In the genomic region with DNA sequence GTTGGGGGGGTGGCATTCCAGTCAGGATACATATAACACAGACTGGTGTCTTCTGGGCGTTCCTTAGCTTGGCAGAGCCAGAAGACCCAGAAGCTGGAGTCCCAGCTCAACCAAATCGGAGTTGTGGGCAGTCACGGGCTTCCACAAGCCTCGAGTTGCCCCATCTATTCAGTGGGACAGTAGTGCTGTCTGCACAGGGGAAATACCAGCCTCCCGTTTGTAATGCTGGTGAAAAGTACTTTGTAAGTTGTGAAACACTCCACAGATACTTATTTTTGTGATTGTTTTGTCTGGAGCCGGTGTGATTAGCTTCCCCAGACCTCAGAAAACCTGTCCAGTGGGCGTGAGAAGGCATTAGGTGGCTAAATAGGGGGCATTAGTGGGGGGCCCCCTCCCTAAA, we compare ENCODE assay signal across 8 cellular contexts. TPM values are rescaled to one million over a fixed set of nuclear protein-coding genes. Genes with fewer than 3 reads are reported as not detected.
DNase-seq lines count a peak whose midpoint lies in the region; ATAC-seq and TF ChIP-seq lines count a peak whose summit lies in the region.

No MANE protein-coding gene starts in this region.

- H3K27ac ChIP-seq in muscle layer of duodenum (ENCODE audit: low read length): peak overlapping the region; percentile 66

- peak overlapping the region; percentile 92 to 98 (median 96) for H3K27ac Mint-ChIP-seq in CD14-positive monocyte
- H3K27ac Mint-ChIP-seq in activated naive CD4-positive, alpha-beta T cell treated with anti-CD3 and anti-CD28 coated beads, Interleukin-2, amount 50 U/mL, for 72 hours: peak overlapping the region; percentile 89 to 95

- H3K4me3 Mint-ChIP-seq in CD14-positive monocyte: peak overlapping the region; percentile 70 to 71

- H3K27me3 ChIP-seq in muscle layer of duodenum (ENCODE audit: low read depth, low read length): no peaks in the 10 kb centered on the region

- peaks cover 23 to 42% of the 10 kb centered on the region in 2 donors for H3K36me3 Mint-ChIP-seq in CD14-positive monocyte
- no peaks in the 10 kb centered on the region for H3K36me3 Mint-ChIP-seq in activated naive CD4-positive, alpha-beta T cell treated with anti-CD3 and anti-CD28 coated beads, Interleukin-2, amount 50 U/mL, for 72 hours

- ATAC-seq in HG02623 (IDR thresholded peaks at IDR 0.05; ENCODE audit: unreplicated experiment): peak; percentile 21
- ATAC-seq in activated naive CD4-positive, alpha-beta T cell treated with anti-CD3 and anti-CD28 coated beads, Interleukin-2, amount 50 U/mL, for 72 hours: peak; percentile 33 to 53

- H3K4me1 ChIP-seq in muscle layer of duodenum (ENCODE audit: control insufficient read depth in 1 of 2, insufficient read depth in 2 of 2, low read length in 2 of 2): peaks cover 17 to 37% of the 10 kb centered on the region in 2 donors

- no peaks in the 10 kb centered on the region for H3K9me3 Mint-ChIP-seq in CD14-positive monocyte
- H3K9me3 Mint-ChIP-seq in activated naive CD4-positive, alpha-beta T cell treated with anti-CD3 and anti-CD28 coated beads, Interleukin-2, amount 50 U/mL, for 72 hours: no peaks in the 10 kb centered on the region

- peaks cover 72% of the 10 kb centered on the region for H3K4me1 Mint-ChIP-seq in CD14-positive monocyte

- peaks cover 0 to 5% (median 3%) of the 10 kb centered on the region in 3 donors for H3K27me3 Mint-ChIP-seq in CD14-positive monocyte (ENCODE audit: low read depth in 3 of 3)

- intact Hi-C loops in CD14-positive monocyte (cut with micrococcal nuclease): no loop called here

- no peaks in the 10 kb centered on the region for H3K36me3 ChIP-seq in muscle layer of duodenum (ENCODE audit: control insufficient read depth in 1 of 2, insufficient read depth in 2 of 2, low read length in 2 of 2)

- H3K4me3 ChIP-seq in muscle layer of duodenum (ENCODE audit: low read depth in 1 of 2, low read length in 2 of 2): peak overlapping the region; percentile 27 to 60

- peak; percentile 58 for DNase-seq in CD14-positive monocyte (ENCODE audit: low spot score)
- DNase-seq in activated naive CD4-positive, alpha-beta T cell treated with anti-CD3 and anti-CD28 coated beads, Interleukin-2, amount 50 U/mL, for 72 hours (ENCODE audit: low spot score in 2 of 2): no peak
- DNase-seq in NCI-H146 treated with DMSO at 0.1 percent for 48 hours (lab: John Stamatoyannopoulos, UW; ENCODE audit: unreplicated experiment): no peak
- no peak for DNase-seq in HuH-7 (ENCODE audit: low spot score)
- DNase-seq in AG08395 (ENCODE audit: low spot score): no peak
- DNase-seq in NCI-H2171 (lab: John Stamatoyannopoulos, UW): no peak

- no peak for TF ChIP-seq CTCF in CD14-positive monocyte (IDR thresholded peaks at IDR 0.05)

- H3K9me3 ChIP-seq in muscle layer of duodenum (ENCODE audit: control insufficient read depth in 1 of 2, low read length in 2 of 2): no peaks in the 10 kb centered on the region

RNA-seq across cellular contexts. Expression of a gene that starts 13.6 kb away (rescaled TPM):
- 10 to 100 TPM; 30.4 to 33.4 TPM for polyA plus RNA-seq in CD14-positive monocyte
- 100 to 1,000 TPM in 1 of 2 donors, 10 to 100 TPM in 1; 88.0 to 108 TPM for total RNA-seq in activated naive CD4-positive, alpha-beta T cell treated with anti-CD3 and anti-CD28 coated beads, Interleukin-2, amount 50 U/mL, for 72 hours

RNA-seq across cellular contexts. Expression of a gene that starts 20.6 kb away (rescaled TPM):
- polyA plus RNA-seq in CD14-positive monocyte: not detected
- total RNA-seq in activated naive CD4-positive, alpha-beta T cell treated with anti-CD3 and anti-CD28 coated beads, Interleukin-2, amount 50 U/mL, for 72 hours: 10 to 100 TPM in 1 of 2 donors, 1 to 10 TPM in 1; 5.8 to 14.8 TPM

RNA-seq across cellular contexts. Expression of a gene that starts 30.7 kb away (rescaled TPM):
- polyA plus RNA-seq in CD14-positive monocyte: under 1 TPM in 1 of 2 donors, not detected in 1; 0.15 TPM
- under 1 TPM in 1 of 2 donors, not detected in 1; 0.64 TPM for total RNA-seq in activated naive CD4-positive, alpha-beta T cell treated with anti-CD3 and anti-CD28 coated beads, Interleukin-2, amount 50 U/mL, for 72 hours
